Comparison of ENCODE assay signal across 27 cellular contexts in the genomic region with DNA sequence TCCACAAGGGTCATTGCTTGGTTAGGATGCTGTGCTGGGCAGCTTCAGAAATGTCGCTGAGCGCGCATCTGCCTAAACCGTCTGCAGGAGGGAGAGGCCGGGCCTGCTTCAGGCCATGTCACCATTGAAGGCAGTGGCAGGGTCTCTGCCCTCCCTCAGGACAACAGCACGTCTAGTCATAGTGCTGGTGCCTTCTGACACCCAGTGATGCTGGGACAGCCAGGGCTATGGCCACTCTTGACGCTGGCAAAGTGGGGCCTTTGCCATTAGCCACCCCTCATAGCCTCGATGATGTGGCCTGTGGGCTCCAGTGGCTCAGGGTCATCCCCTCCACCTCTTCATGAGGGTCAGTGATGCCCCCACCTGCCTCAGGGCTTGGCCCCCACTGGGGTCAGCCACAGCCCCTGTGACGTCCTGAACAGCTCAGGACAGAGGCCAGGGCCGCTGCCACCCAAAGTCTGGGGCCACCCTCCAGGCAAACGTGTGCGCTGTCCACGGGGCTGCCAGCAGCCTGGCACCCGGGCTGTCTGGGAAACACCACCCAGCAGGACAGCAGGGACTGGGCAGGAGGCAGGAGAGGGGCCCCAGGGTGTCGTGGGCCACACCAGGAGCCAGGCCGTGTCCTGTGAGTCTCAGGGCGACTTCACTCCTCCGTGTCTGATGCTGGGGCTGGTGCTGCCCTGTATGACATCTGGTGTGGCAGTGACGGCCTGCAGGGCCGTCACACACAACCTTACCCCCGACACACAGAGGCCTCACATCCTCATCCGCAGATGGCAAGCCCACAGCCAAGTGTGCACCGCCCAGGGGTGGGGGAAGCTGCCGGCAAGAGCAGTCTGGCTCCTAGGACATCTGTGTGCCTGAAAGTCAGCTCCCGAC. TPM values are rescaled to one million over a fixed set of nuclear protein-coding genes. Genes with fewer than 3 reads are reported as not detected.
DNase-seq lines count a peak whose midpoint lies in the region; ATAC-seq, FAIRE-seq and TF ChIP-seq lines count a peak whose summit lies in the region.
"Had no signal": no experiment of that assay in that cellular context is flagged by ENCODE, and none has a peak within 500 bp of the region (broad histone marks: within the 10 kb centered on the region; RNA-seq: fewer than 3 reads in every experiment).

No MANE protein-coding gene starts in this region.

- H3K27ac Mint-ChIP-seq in activated T-helper 2 cell treated with anti-CD3 and anti-CD28 coated beads, Interferon-gamma antibody, Interleukin-2, Interleukin-4, amounts not matched to agents 10 μg/mL and 5 μg/mL and 100 μg/mL, durations not matched to agents 14 hours and 24 hours and 36 hours, result no peak overlapping the region
- H3K27ac Mint-ChIP-seq: nephron had no signal

- H3K36me3 ChIP-seq in K562 (ENCODE audit: control insufficient read depth, insufficient read depth, low read length) (peaks cover 22% of the 10 kb centered on the region; the same call in 1 of the 3 replicates), psoas muscle (ENCODE audit: insufficient read depth in 1 of 2, low read depth in 1 of 2) (peaks cover 10 to 99% of the 10 kb centered on the region in 2 donors)

- H3K27me3 Mint-ChIP-seq in activated T-helper 2 cell treated with anti-CD3 and anti-CD28 coated beads, Interferon-gamma antibody, Interleukin-2, Interleukin-4, amounts not matched to agents 10 μg/mL and 5 μg/mL and 100 μg/mL, durations not matched to agents 14 hours and 24 hours and 36 hours (ENCODE audit: low read depth), result no peaks in the 10 kb centered on the region
- H3K27me3 Mint-ChIP-seq: activated CD4-positive, alpha-beta memory T cell treated with anti-CD3 and anti-CD28 coated beads, Interleukin-2, amount 10 ng/mL, durations not matched to agents 7 days and 5 days; brain; stimulated activated naive B cell treated with anti-CD40 and anti-IgM and Interleukin-4, amounts not matched to agents 10 μg/mL and 1 μg/mL and 100 μg/mL, for 72 hours had no signal

- H3K27ac ChIP-seq in K562 (ENCODE audit: extremely low read depth, low read depth, low read length), result no peak overlapping the region
- H3K27ac ChIP-seq in psoas muscle, result no peak overlapping the region
- H3K27ac ChIP-seq: adrenal gland, hepatocyte, Peyer's patch had no signal

- H3K9me3 ChIP-seq in K562 (replicated peaks; ENCODE audit: control insufficient read depth, insufficient read depth, low read depth, low read length) (no peaks in the 10 kb centered on the region), psoas muscle (no peaks in the 10 kb centered on the region)
- H3K9me3 ChIP-seq: adrenal gland, Caco-2, Peyer's patch had no signal

- H3K4me1 Mint-ChIP-seq in activated T-helper 2 cell treated with anti-CD3 and anti-CD28 coated beads, Interferon-gamma antibody, Interleukin-2, Interleukin-4, amounts not matched to agents 10 μg/mL and 5 μg/mL and 100 μg/mL, durations not matched to agents 14 hours and 24 hours and 36 hours (ENCODE audit: low read depth), result no peaks in the 10 kb centered on the region
- H3K4me1 Mint-ChIP-seq: activated CD4-positive, alpha-beta memory T cell treated with anti-CD3 and anti-CD28 coated beads, Interleukin-2, amount 10 ng/mL, durations not matched to agents 7 days and 5 days; brain; CD14-positive monocyte; nephron; stimulated activated naive B cell treated with anti-CD40 and anti-IgM and Interleukin-4, amounts not matched to agents 10 μg/mL and 1 μg/mL and 100 μg/mL, for 72 hours had no signal

- no TSS peak for BruUV-seq in K562 (replicated peaks; lab: Mats Ljungman, UMichigan)

- H3K4me1 ChIP-seq in K562 (replicated peaks in 1 of 2; ENCODE audit: control insufficient read depth in 2 of 2, insufficient read depth in 2 of 2, low read length in 2 of 2) (no peaks in the 10 kb centered on the region), psoas muscle (no peaks in the 10 kb centered on the region)
- H3K4me1 ChIP-seq: adrenal gland, Caco-2, Peyer's patch had no signal

- no peaks in the 10 kb centered on the region for H3K9me3 Mint-ChIP-seq in activated T-helper 2 cell treated with anti-CD3 and anti-CD28 coated beads, Interferon-gamma antibody, Interleukin-2, Interleukin-4, amounts not matched to agents 10 μg/mL and 5 μg/mL and 100 μg/mL, durations not matched to agents 14 hours and 24 hours and 36 hours
- H3K9me3 Mint-ChIP-seq: activated CD4-positive, alpha-beta memory T cell treated with anti-CD3 and anti-CD28 coated beads, Interleukin-2, amount 10 ng/mL, durations not matched to agents 7 days and 5 days; brain; CD14-positive monocyte; H9; nephron; stimulated activated naive B cell treated with anti-CD40 and anti-IgM and Interleukin-4, amounts not matched to agents 10 μg/mL and 1 μg/mL and 100 μg/mL, for 72 hours had no signal

- TF ChIP-seq RAD21 in K562 (CRISPR knock-in tag; conservative IDR thresholded peaks at IDR 0.05 in 1 of 2, IDR thresholded peaks at IDR 0.05 in 1 of 2), result no peak

- H3K9ac ChIP-seq in K562 (ENCODE audit: insufficient read depth in 1 of 2, low read depth in 2 of 2, low read length in 2 of 2), result no peak overlapping the region

- POLR2A ChIA-PET in K562 (lab: Yijun Ruan, JAX), result interaction anchor here (0.6 kb wide), 1 partner anchor 166 kb away, joined by 4 read pairs; no protein-coding TSS in a partner anchor

- no peaks in the 10 kb centered on the region for H4K20me1 ChIP-seq in K562 (replicated peaks; ENCODE audit: control insufficient read depth, insufficient read depth, low read length)

- TF ChIP-seq POLR2A in K562 (conservative IDR thresholded peaks at IDR 0.05), result no peak

- no peak for FAIRE-seq in K562 (lab: Jason Lieb, UNC)
- FAIRE-seq: A204.1, frontal cortex had no signal

- peak; percentile 72 to 75 for DNase-seq in SHP77 (lab: John Stamatoyannopoulos, UW)
- DNase-seq in SHP77 treated with DMSO at 0.1 percent for 48 hours (lab: John Stamatoyannopoulos, UW), result no peak
- peak; percentile 87 for DNase-seq in DMS53 treated with DMSO at 0.1 percent for 48 hours (lab: John Stamatoyannopoulos, UW; ENCODE audit: unreplicated experiment)
- DNase-seq in K562 (ENCODE audit: extremely low read depth in 1 of 4, low spot score in 3 of 4), result no peak
- DNase-seq in psoas muscle, result peak in 1 of 2 donors; percentile 47
- DNase-seq in activated T-helper 2 cell treated with anti-CD3 and anti-CD28 coated beads, Interferon-gamma antibody, Interleukin-2, Interleukin-4, amounts not matched to agents 10 μg/mL and 5 μg/mL and 100 μg/mL, durations not matched to agents 14 hours and 24 hours and 36 hours (ENCODE audit: low spot score), result no peak
- DNase-seq: activated CD4-positive, alpha-beta memory T cell treated with anti-CD3 and anti-CD28 coated beads, Interleukin-2, amount 10 ng/mL, durations not matched to agents 7 days and 5 days; activated CD8-positive, alpha-beta memory T cell treated with anti-CD3 and anti-CD28 coated beads, Interleukin-2, amount 50 U/mL, for 4 hours; activated naive CD4-positive, alpha-beta T cell treated with Interleukin-2 at 50 U/mL for 16 hours; adrenal gland; Caco-2; cerebellar nuclear complex; dorsolateral prefrontal cortex; H9; mammary epithelial cell; NCI-H2029 treated with DMSO at 0.1 percent for 48 hours; NCI-H748 treated with DMSO at 0.1 percent for 48 hours; Peyer's patch; stimulated activated naive B cell treated with anti-CD40 and anti-IgM and Interleukin-4, amounts not matched to agents 10 μg/mL and 1 μg/mL and 100 μg/mL, for 72 hours had no signal

- no peak overlapping the region for H3K4me2 ChIP-seq in K562 (ENCODE audit: insufficient read depth, low read length)
- H3K4me2 ChIP-seq: hepatocyte had no signal

- intact Hi-C loops in K562 (cut with micrococcal nuclease), result no loop called here
- intact Hi-C loops in psoas muscle (cut with DNase I), result no loop called here
- intact Hi-C loops in activated T-helper 2 cell treated with anti-CD3 and anti-CD28 coated beads, Interferon-gamma antibody, Interleukin-2, Interleukin-4, amounts not matched to agents 10 μg/mL and 5 μg/mL and 100 μg/mL, durations not matched to agents 14 hours and 24 hours and 36 hours (cut with micrococcal nuclease), result no loop called here

- CTCF ChIA-PET in K562 (lab: Yijun Ruan, JAX; ENCODE audit: low intra/inter-chr PET ratio), result no interaction called here

- H3K4me3 ChIP-seq in K562, result no peak overlapping the region
- no peak overlapping the region for H3K4me3 ChIP-seq in psoas muscle
- H3K4me3 ChIP-seq: adrenal gland, dorsolateral prefrontal cortex, hepatocyte, Peyer's patch had no signal

- no peak overlapping the region for H2AFZ ChIP-seq in K562 (ENCODE audit: low read depth, low read length)
- H2AFZ ChIP-seq: hepatocyte had no signal

- TF ChIP-seq CTCF in K562 (IDR thresholded peaks at IDR 0.05 in 2 of 3, conservative IDR thresholded peaks at IDR 0.05 in 1 of 3; ENCODE audit: insufficient read depth in 2 of 3, low read depth in 1 of 3, low read length in 3 of 3) (no peak), psoas muscle (IDR thresholded peaks at IDR 0.05) (no peak)

- 82% methylated on average over 13 of the region's 25 CpGs for WGBS in K562 (ENCODE audit: insufficient coverage, low coverage, missing lambda C conversion rate)
- 78 to 82% (median 81%) methylated on average over 23 to 25 of the region's 25 CpGs for WGBS in psoas muscle, 3 donors

- H3K9me1 ChIP-seq in K562 (ENCODE audit: control insufficient read depth, insufficient read depth, low read length), result no peaks in the 10 kb centered on the region

- H3K4me3 Mint-ChIP-seq in activated T-helper 2 cell treated with anti-CD3 and anti-CD28 coated beads, Interferon-gamma antibody, Interleukin-2, Interleukin-4, amounts not matched to agents 10 μg/mL and 5 μg/mL and 100 μg/mL, durations not matched to agents 14 hours and 24 hours and 36 hours (ENCODE audit: low read depth), result no peak overlapping the region
- H3K4me3 Mint-ChIP-seq: activated CD4-positive, alpha-beta memory T cell treated with anti-CD3 and anti-CD28 coated beads, Interleukin-2, amount 10 ng/mL, durations not matched to agents 7 days and 5 days; brain; CD14-positive monocyte; H9; nephron; stimulated activated naive B cell treated with anti-CD40 and anti-IgM and Interleukin-4, amounts not matched to agents 10 μg/mL and 1 μg/mL and 100 μg/mL, for 72 hours had no signal

- ATAC-seq in K562 (no peak), psoas muscle (peak in 3 of 4 donors; percentile 17 to 28 (median 23)), GM21825 (IDR thresholded peaks at IDR 0.05; ENCODE audit: unreplicated experiment) (no peak), GM19023 (IDR thresholded peaks at IDR 0.05; ENCODE audit: unreplicated experiment) (no peak)
- ATAC-seq: stimulated activated naive B cell treated with anti-CD40 and anti-IgM and Interleukin-4, amounts not matched to agents 10 μg/mL and 1 μg/mL and 100 μg/mL, for 72 hours had no signal

- peaks cover 57% of the 10 kb centered on the region for H3K36me3 Mint-ChIP-seq in activated T-helper 2 cell treated with anti-CD3 and anti-CD28 coated beads, Interferon-gamma antibody, Interleukin-2, Interleukin-4, amounts not matched to agents 10 μg/mL and 5 μg/mL and 100 μg/mL, durations not matched to agents 14 hours and 24 hours and 36 hours (ENCODE audit: low read depth)

- no peaks in the 10 kb centered on the region for H3K79me2 ChIP-seq in K562 (ENCODE audit: control insufficient read depth, insufficient read depth, low read length)
- H3K79me2 ChIP-seq: hepatocyte had no signal

- H3K27me3 ChIP-seq in K562 (ENCODE audit: control insufficient read depth in 2 of 2, insufficient read depth in 2 of 2, low read length in 2 of 2), result no peaks in the 10 kb centered on the region
- H3K27me3 ChIP-seq in psoas muscle (ENCODE audit: insufficient read depth in 3 of 3, low read length in 2 of 3), result no peaks in the 10 kb centered on the region
- H3K27me3 ChIP-seq: adrenal gland, dorsolateral prefrontal cortex, hepatocyte, Peyer's patch had no signal

- TF ChIP-seq EP300 in K562 (IDR thresholded peaks at IDR 0.05; ENCODE audit: low read length), result no peak

- in situ Hi-C loops in K562 (cut with MboI), result no loop called here

RNA-seq across cellular contexts. Expression of a gene that starts 42.5 kb away (rescaled TPM):
- 19.9 and 29.6 TPM in 2 replicates for total RNA-seq in K562 (2011; cell fraction: chromatin; rRNA removed; ENCODE audit: low replicate concordance)
- total RNA-seq in K562 (2011; cell fraction: nucleolus; rRNA removed), result 16.8 and 18.6 TPM in 2 replicates
- total RNA-seq in K562 (2011; cell fraction: nucleoplasm; rRNA removed), result 22.0 and 23.9 TPM in 2 replicates
- total RNA-seq in K562 (2014; rRNA removed) (10.7 and 12.2 TPM in 2 replicates), K562 (2014; rRNA removed; fragmentation: Illumina TruSeq; extraction: Trizol) (7.3 and 8.0 TPM in 2 replicates), K562 (2015; rRNA removed; fragmentation: Illumina TruSeq; extraction: Trizol) (14.5 and 14.9 TPM in 2 replicates), K562 (2021) (9.9 and 12.5 TPM in 2 replicates), psoas muscle (10 to 100 TPM; 26.9 to 38.1 (median 33.9) TPM)
- polyA plus RNA-seq in K562 (2011; rRNA removed) (11.8 and 12.7 TPM in 2 replicates), K562 (2014; fragmentation: Illumina TruSeq; extraction: Trizol) (8.0 and 8.7 TPM in 2 replicates), K562 (2014; fragmentation: Nextera tagmentation; extraction: Ambion mirVana) (1 to 10 TPM; 1.1 to 1.3 TPM), K562 (2014; rRNA removed) (8.3 and 8.6 TPM in 2 replicates), psoas muscle (10 to 100 TPM; 13.0 to 26.8 (median 24.8) TPM)
- 10.9 and 13.7 TPM in 2 replicates for polyA plus RNA-seq in K562 (2011; cell fraction: cytosol; rRNA removed)
- 9.6 and 10.3 TPM in 2 replicates for polyA plus RNA-seq in K562 (2011; cell fraction: nucleus; rRNA removed)
- 10.9 and 13.1 TPM in 2 replicates for polyA plus RNA-seq in K562 (2012)
- 13.6 and 15.8 TPM in 2 replicates for polyA minus RNA-seq in K562 (2011; rRNA and poly(A)+ RNA removed)
- polyA minus RNA-seq in K562 (2011; cell fraction: cytosol; rRNA and poly(A)+ RNA removed), result 9.7 and 12.5 TPM in 2 replicates
- polyA minus RNA-seq in K562 (2011; cell fraction: nucleus; rRNA and poly(A)+ RNA removed), result 6.2 and 12.6 TPM in 2 replicates
- total RNA-seq in activated T-helper 2 cell treated with anti-CD3 and anti-CD28 coated beads, Interferon-gamma antibody, Interleukin-2, Interleukin-4, amounts not matched to agents 10 μg/mL and 5 μg/mL and 100 μg/mL, durations not matched to agents 14 hours and 24 hours and 36 hours, result 57.1 and 62.8 TPM in 2 replicates

Comparison
In these comparisons a context has a peak if more than half of its experiments do, and no peak if none do; other contexts are left out.
1. DNase-seq: peak in SHP77 (2 of 2) and DMS53 treated with DMSO at 0.1 percent for 48 hours (single experiment); none in SHP77 treated with DMSO at 0.1 percent for 48 hours (single experiment), K562 (0 of 4) and activated T-helper 2 cell treated with anti-CD3 and anti-CD28 coated beads, Interferon-gamma antibody, Interleukin-2, Interleukin-4, amounts not matched to agents 10 μg/mL and 5 μg/mL and 100 μg/mL, durations not matched to agents 14 hours and 24 hours and 36 hours (single experiment).
2. ATAC-seq: peak in psoas muscle (3 of 4); none in K562 (single experiment), GM21825 (single experiment) and GM19023 (single experiment).